Comparison of ENCODE assay signal across 8 cellular contexts in the genomic region with DNA sequence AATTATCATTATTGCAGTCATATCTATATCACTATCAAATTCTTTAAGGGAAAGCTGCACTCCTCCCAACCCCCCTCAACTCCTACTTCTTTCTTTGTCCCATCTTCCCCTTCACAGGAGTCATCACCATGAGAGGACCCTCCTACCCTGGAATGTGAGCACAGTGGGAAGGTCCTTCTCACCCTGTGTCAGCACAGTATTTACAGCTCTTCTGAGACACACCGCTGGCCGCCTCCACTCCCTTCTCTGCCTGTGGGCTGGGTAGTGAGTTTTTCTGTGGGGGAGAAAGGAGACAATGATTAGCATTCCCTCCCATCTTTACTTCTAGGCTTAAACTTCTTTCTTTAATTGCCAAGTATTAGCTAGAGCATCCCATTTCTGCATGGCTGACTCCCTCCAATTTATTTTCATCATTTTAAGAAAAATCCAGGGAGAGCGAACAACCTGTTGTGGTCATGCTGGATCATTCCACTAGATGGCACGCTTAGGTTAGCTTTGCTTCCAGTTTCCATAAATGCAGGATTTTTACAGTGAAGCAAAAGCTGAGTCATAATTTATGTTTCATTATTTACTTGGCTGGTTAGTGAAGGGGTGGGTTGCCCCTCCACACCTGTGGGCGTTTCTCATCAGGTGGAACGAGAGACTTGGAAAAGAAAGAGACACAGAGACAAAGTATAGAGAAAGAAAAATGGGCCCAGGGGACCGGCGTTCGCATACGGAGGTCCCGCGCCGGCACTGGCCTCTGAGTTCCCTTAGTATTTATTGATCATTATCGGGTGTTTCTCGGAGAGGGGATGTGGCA.
DNase-seq lines count a peak whose midpoint lies in the region; ATAC-seq, FAIRE-seq and TF ChIP-seq lines count a peak whose summit lies in the region.

No MANE protein-coding gene starts in this region.

- peaks cover 8% of the 10 kb centered on the region for H3K4me1 Mint-ChIP-seq in memory B cell

- H3K27me3 Mint-ChIP-seq in memory B cell, result peaks cover 4% of the 10 kb centered on the region

- H3K36me3 Mint-ChIP-seq in memory B cell, result peaks cover 2% of the 10 kb centered on the region

- H3K4me3 ChIP-seq in GM12875 (ENCODE audit: low read depth, low read length) (no peak overlapping the region), MM.1S (ENCODE audit: low read length) (peak overlapping the region; percentile 56)

- no peaks in the 10 kb centered on the region for H3K36me3 ChIP-seq in MM.1S (replicated peaks; ENCODE audit: insufficient read depth, low read length)

- TF ChIP-seq CTCF in GM12875 (IDR thresholded peaks at IDR 0.05; ENCODE audit: borderline replicate concordance, insufficient read depth, low read depth, low read length) (peak; percentile 60; the same call in 1 of the 2 replicates), MM.1S (IDR thresholded peaks at IDR 0.05; ENCODE audit: low read length) (peak; percentile 79)

- H3K27ac Mint-ChIP-seq in memory B cell, result peak overlapping the region; percentile 5

- DNase-seq in ACHN (peak; percentile 81), MM.1S (peak; percentile 69), T1000 (lab: John Stamatoyannopoulos, UW) (peak; percentile 3), memory B cell (ENCODE audit: low spot score in 2 of 2) (no peak), stromal cell of bone marrow (ENCODE audit: low read depth) (peak; percentile 51)

- H3K4me2 ChIP-seq in MM.1S (ENCODE audit: low read depth, low read length), result peak overlapping the region; percentile 59

- peak overlapping the region; percentile 79 for H2AFZ ChIP-seq in MM.1S (ENCODE audit: low read length)

- FAIRE-seq in endometrium (lab: Jason Lieb, UNC), result peak; percentile 71

- H3F3A ChIP-seq in MM.1S (ENCODE audit: insufficient read depth, low read length), result no peaks in the 10 kb centered on the region

- ATAC-seq in HG02623 (IDR thresholded peaks at IDR 0.05; ENCODE audit: unreplicated experiment), result peak; percentile 93
- peak; percentile 42 for ATAC-seq in memory B cell (ENCODE audit: low read depth)

- peak overlapping the region; percentile 83 for H3K4me3 Mint-ChIP-seq in memory B cell

- in situ Hi-C loops in ACHN (cut with HindIII; ENCODE audit: low pct_ligation_motif_present, low pct_unique_long_range_greater_than_20kb, low sequenced_read_pairs), result no loop called here

- no peaks in the 10 kb centered on the region for H3K27me3 ChIP-seq in MM.1S (replicated peaks; ENCODE audit: insufficient read depth, low read length)

- H3K9me2 ChIP-seq in MM.1S (replicated peaks; ENCODE audit: insufficient read depth, low read length), result no peaks in the 10 kb centered on the region

- no peaks in the 10 kb centered on the region for H3K9me3 ChIP-seq in MM.1S (replicated peaks; ENCODE audit: insufficient read depth, low read length)

- no peaks in the 10 kb centered on the region for H3K4me1 ChIP-seq in MM.1S (ENCODE audit: low read length)

- H3K79me2 ChIP-seq in MM.1S (ENCODE audit: low read length), result no peaks in the 10 kb centered on the region

- no peaks in the 10 kb centered on the region for H4K20me1 ChIP-seq in MM.1S (ENCODE audit: insufficient read depth, low read length)

- peaks cover 6% of the 10 kb centered on the region for H3K9me3 Mint-ChIP-seq in memory B cell

- H3K27ac ChIP-seq in MM.1S (ENCODE audit: low read length), result no peak overlapping the region

- H3K9ac ChIP-seq in MM.1S (ENCODE audit: low read length), result peak overlapping the region; percentile 47; the same call in 1 of the 2 replicates

Comparison
In these comparisons a context has a peak if more than half of its experiments do, and no peak if none do; other contexts are left out.
1. DNase-seq: peak in ACHN (single experiment), MM.1S (single experiment), T1000 (single experiment) and stromal cell of bone marrow (single experiment); none in memory B cell (0 of 2).